ENCODE assay signal across 15 cellular contexts in the genomic region with DNA sequence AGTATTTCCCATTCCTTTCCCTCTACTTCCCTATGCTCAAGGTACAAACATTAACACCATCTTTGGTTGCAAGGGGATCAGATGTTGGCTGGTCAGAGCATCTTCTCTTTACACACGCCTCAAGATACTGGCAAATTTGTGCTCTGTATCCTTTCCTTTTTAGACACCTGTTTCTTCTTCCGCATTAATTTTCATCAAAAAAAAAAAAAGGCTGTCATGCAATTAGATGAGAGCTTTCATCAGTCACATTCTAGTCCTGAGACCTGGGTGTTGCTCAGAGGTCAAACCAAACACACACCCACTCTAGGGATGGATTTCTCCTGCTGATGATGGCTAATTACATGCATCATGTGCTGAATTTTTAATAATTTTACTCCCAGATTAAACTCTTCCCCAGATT. TPM values are rescaled to one million over a fixed set of nuclear protein-coding genes. Genes with fewer than 3 reads are reported as not detected.
DNase-seq lines count a peak whose midpoint lies in the region; ATAC-seq, FAIRE-seq and TF ChIP-seq lines count a peak whose summit lies in the region.
"Had no signal": no experiment of that assay in that cellular context is flagged by ENCODE, and none has a peak within 500 bp of the region (broad histone marks: within the 10 kb centered on the region; RNA-seq: fewer than 3 reads in every experiment).

No MANE protein-coding gene starts in this region.

- H4K20me1 ChIP-seq in Loucy (ENCODE audit: insufficient read depth, low read length, poor library complexity, severe bottlenecking) = peaks cover 16% of the 10 kb centered on the region
- no peaks in the 10 kb centered on the region for H4K20me1 ChIP-seq in GM12878 (ENCODE audit: control insufficient read depth, insufficient read depth)

- no peaks in the 10 kb centered on the region for H3K36me3 ChIP-seq in Loucy (ENCODE audit: insufficient read depth, low read length)
- H3K36me3 ChIP-seq in GM12878 (ENCODE audit: control insufficient read depth in 2 of 2, insufficient read depth in 2 of 2, low read length in 1 of 2) = no peaks in the 10 kb centered on the region
- H3K36me3 ChIP-seq in ovary = no peaks in the 10 kb centered on the region
- H3K36me3 ChIP-seq: right atrium auricular region, thoracic aorta had no signal

- 89% methylated on average over 2 of the region's 2 CpGs for WGBS in GM12878 (ENCODE audit: insufficient coverage, insufficient replicate concordance, low lambda C conversion rate, missing lambda C conversion rate)
- WGBS in ovary, 3 donors = 97 to 99% (median 98%) methylated on average over 2 of the region's 2 CpGs

- H3K9me3 ChIP-seq in Loucy (ENCODE audit: insufficient read depth, low read depth, low read length) (no peaks in the 10 kb centered on the region), GM12878 (replicated peaks; ENCODE audit: control insufficient read depth, insufficient read depth, low read length) (no peaks in the 10 kb centered on the region), ovary (no peaks in the 10 kb centered on the region)
- H3K9me3 ChIP-seq: right atrium auricular region, thoracic aorta had no signal

- H2AFZ ChIP-seq in Loucy (ENCODE audit: low read length) (no peak overlapping the region), GM12878 (ENCODE audit: control insufficient read depth, low read depth, low read length) (no peak overlapping the region)

- no peaks in the 10 kb centered on the region for H3K27me3 Mint-ChIP-seq in T-helper 1 cell treated with Interleukin-12 subunit alpha and Interleukin-12 subunit beta and Interleukin-4 antibody, amounts not matched to agents 30 μg/mL and 1 μg/mL, for 36 hours (ENCODE audit: low read depth)
- H3K27me3 Mint-ChIP-seq in progenitor cell of endocrine pancreas = peaks cover 5% of the 10 kb centered on the region

- SMC1A ChIA-PET in GM12878 (lab: Charles Lee; ENCODE audit: uncharacterized antibody, unreplicated experiment) = interaction anchor here (0.6 to 1.9 kb wide), 4 partner anchors 9 to 118 kb away, joined by 3 to 17 read pairs (median 5); no protein-coding TSS in a partner anchor

- TF ChIP-seq CTCF in Loucy (conservative IDR thresholded peaks at IDR 0.05; ENCODE audit: low read length) = no peak
- TF ChIP-seq CTCF in GM12878 (IDR thresholded peaks at IDR 0.05 in 2 of 3, conservative IDR thresholded peaks at IDR 0.05 in 1 of 3; ENCODE audit: control insufficient read depth in 2 of 3, extremely low read depth in 1 of 3, insufficient read depth in 1 of 3, low read depth in 3 of 3, low read length in 3 of 3) = no peak
- no peak for TF ChIP-seq CTCF in progenitor cell of endocrine pancreas (IDR thresholded peaks at IDR 0.05; ENCODE audit: unreplicated experiment)
- no peak for TF ChIP-seq CTCF in ovary (IDR thresholded peaks at IDR 0.05)

- intact Hi-C loops in GM12878 (cut with micrococcal nuclease; ENCODE audit: unreplicated experiment) (loop anchor here (5.0 kb wide), 1 partner anchor 208 kb away; the partner anchor contains the start of gene TBC1D1), ovary (cut with DNase I) (loop anchor here in 1 of 4 donors (10.0 kb wide), 1 partner anchor 981 kb away; the partner anchor contains the start of gene KLF3)

- in situ Hi-C loops in GM12878 (cut with MboI) (no loop called here), ACHN (cut with HindIII; ENCODE audit: low pct_ligation_motif_present, low pct_unique_long_range_greater_than_20kb, low sequenced_read_pairs) (no loop called here)

- TF ChIP-seq EP300 in GM12878 (IDR thresholded peaks at IDR 0.05; ENCODE audit: borderline replicate concordance in 1 of 2, control insufficient read depth in 1 of 2, low read depth in 2 of 2, low read length in 2 of 2) = no peak
- TF ChIP-seq EP300 in ovary (IDR thresholded peaks at IDR 0.05) = no peak

- DNase-seq in T-helper 1 cell (no peak), GM12878 (ENCODE audit: low read depth, low spot score) (no peak), progenitor cell of endocrine pancreas (ENCODE audit: low spot score, unreplicated experiment) (no peak), ovary (no peak), NCI-H1092 (lab: John Stamatoyannopoulos, UW) (no peak), ACHN (no peak)
- DNase-seq: foreskin keratinocyte, NCI-H1417 treated with DMSO at 0.1 percent for 48 hours, NCI-H510A had no signal

- H3F3A ChIP-seq in Loucy (ENCODE audit: low read depth) = peaks cover 4% of the 10 kb centered on the region; the same call in 1 of the 2 replicates

- no peaks in the 10 kb centered on the region for H3K9me2 ChIP-seq in Loucy (replicated peaks; ENCODE audit: low read depth, low read length)

- TF ChIP-seq POLR2A in GM12878 (IDR thresholded peaks at IDR 0.05; ENCODE audit: low read depth, low read length) (no peak), ovary (IDR thresholded peaks at IDR 0.05) (no peak)

- no peak overlapping the region for H3K9ac ChIP-seq in Loucy (ENCODE audit: low read depth, low read length, poor library complexity, severe bottlenecking)
- no peak overlapping the region for H3K9ac ChIP-seq in GM12878 (ENCODE audit: control insufficient read depth, insufficient read depth, low read length)

- CTCF ChIA-PET in GM12878 (lab: Yijun Ruan, JAX) = interaction anchor here (1.4 kb wide), 1 partner anchor 32 kb away, joined by 3 read pairs; no protein-coding TSS in a partner anchor

- H3K27ac Mint-ChIP-seq in T-helper 1 cell treated with Interleukin-12 subunit alpha and Interleukin-12 subunit beta and Interleukin-4 antibody, amounts not matched to agents 30 μg/mL and 1 μg/mL, for 36 hours = peak overlapping the region; percentile 95
- no peak overlapping the region for H3K27ac Mint-ChIP-seq in progenitor cell of endocrine pancreas

- H3K27ac ChIP-seq in GM12878 (ENCODE audit: control insufficient read depth, insufficient read depth) (no peak overlapping the region), ovary (no peak overlapping the region)
- H3K27ac ChIP-seq: foreskin keratinocyte had no signal

- peak overlapping the region; percentile 82 for H3K4me2 ChIP-seq in Loucy (ENCODE audit: low read depth, low read length, poor library complexity, severe bottlenecking)
- H3K4me2 ChIP-seq in GM12878 (ENCODE audit: control insufficient read depth, insufficient read depth) = 0 out of 2 replicates have a peak overlapping the region, but pooled peaks have one; percentile 98

- H3K4me1 Mint-ChIP-seq in T-helper 1 cell treated with Interleukin-12 subunit alpha and Interleukin-12 subunit beta and Interleukin-4 antibody, amounts not matched to agents 30 μg/mL and 1 μg/mL, for 36 hours (ENCODE audit: low read depth) = peaks cover 32% of the 10 kb centered on the region
- peaks cover 21% of the 10 kb centered on the region for H3K4me1 Mint-ChIP-seq in progenitor cell of endocrine pancreas (ENCODE audit: low read depth)

- H3K4me3 ChIP-seq in Loucy (ENCODE audit: low read length, poor library complexity, severe bottlenecking) = peak overlapping the region; percentile 20
- H3K4me3 ChIP-seq in GM12878 = no peak overlapping the region
- H3K4me3 ChIP-seq in ovary = no peak overlapping the region

- H3K9me3 Mint-ChIP-seq in T-helper 1 cell treated with Interleukin-12 subunit alpha and Interleukin-12 subunit beta and Interleukin-4 antibody, amounts not matched to agents 30 μg/mL and 1 μg/mL, for 36 hours = no peaks in the 10 kb centered on the region
- no peaks in the 10 kb centered on the region for H3K9me3 Mint-ChIP-seq in progenitor cell of endocrine pancreas (ENCODE audit: low read depth)

- H3K4me1 ChIP-seq in Loucy (ENCODE audit: insufficient read depth, low read length, poor library complexity, severe bottlenecking) (peaks cover 37% of the 10 kb centered on the region), GM12878 (ENCODE audit: control insufficient read depth, insufficient read depth, low read length) (peaks cover 11% of the 10 kb centered on the region), ovary (ENCODE audit: insufficient read depth) (peaks cover 3% of the 10 kb centered on the region)
- H3K4me1 ChIP-seq: foreskin keratinocyte had no signal

- RAD21 ChIA-PET in GM12878 (lab: Charles Lee; ENCODE audit: unreplicated experiment) = interaction anchor here (1.3 kb wide), 2 partner anchors 81 to 213 kb away, joined by 3 read pairs; no protein-coding TSS in a partner anchor

- no peak for ATAC-seq in GM12878
- ATAC-seq: foreskin keratinocyte had no signal

- no peak for TF ChIP-seq RAD21 in GM12878 (IDR thresholded peaks at IDR 0.05; ENCODE audit: insufficient read depth, low read depth, low read length)

- no peak for FAIRE-seq in GM12878 (lab: Jason Lieb, UNC)
- FAIRE-seq: A204.1, RCC 7860 had no signal

- H3K4me3 Mint-ChIP-seq in T-helper 1 cell treated with Interleukin-12 subunit alpha and Interleukin-12 subunit beta and Interleukin-4 antibody, amounts not matched to agents 30 μg/mL and 1 μg/mL, for 36 hours = peak overlapping the region; percentile 90
- H3K4me3 Mint-ChIP-seq in progenitor cell of endocrine pancreas (ENCODE audit: low read depth) = peak overlapping the region; percentile 81

- H3K27me3 ChIP-seq in Loucy (ENCODE audit: insufficient read depth, low read length, poor library complexity, severe bottlenecking) (no peaks in the 10 kb centered on the region), GM12878 (replicated peaks in 1 of 2; ENCODE audit: control insufficient read depth in 2 of 2, insufficient read depth in 2 of 2, low read length in 1 of 2) (no peaks in the 10 kb centered on the region), ovary (no peaks in the 10 kb centered on the region)
- H3K27me3 ChIP-seq: foreskin keratinocyte, right atrium auricular region had no signal

- POLR2A ChIA-PET in GM12878 (lab: Charles Lee) = interaction anchor here (1.5 kb wide), 1 partner anchor 9 kb away, joined by 8 read pairs; no protein-coding TSS in a partner anchor

- BruUV-seq in GM12878 (replicated peaks; lab: Mats Ljungman, UMichigan) = no TSS peak

- peaks cover 35% of the 10 kb centered on the region for H3K79me2 ChIP-seq in Loucy (ENCODE audit: insufficient read depth, low read length)
- H3K79me2 ChIP-seq in GM12878 (ENCODE audit: control insufficient read depth, insufficient read depth, low read length) = peaks cover 35% of the 10 kb centered on the region

- peaks cover 21% of the 10 kb centered on the region for H3K36me3 Mint-ChIP-seq in T-helper 1 cell treated with Interleukin-12 subunit alpha and Interleukin-12 subunit beta and Interleukin-4 antibody, amounts not matched to agents 30 μg/mL and 1 μg/mL, for 36 hours (ENCODE audit: low read depth)
- H3K36me3 Mint-ChIP-seq in progenitor cell of endocrine pancreas (ENCODE audit: insufficient read depth) = peaks cover 6% of the 10 kb centered on the region

RNA-seq across cellular contexts. Expression of gene RELL1, which starts 2.0 kb away (rescaled TPM):
- 5.7 and 7.3 TPM in 2 replicates for total RNA-seq in GM12878 (2013; cell fraction: nucleolus; rRNA removed)
- total RNA-seq in GM12878 (2014; rRNA removed) (10.9 and 11.0 TPM in 2 replicates), GM12878 (2014; rRNA removed; fragmentation: Illumina TruSeq; extraction: Trizol) (8.1 and 9.3 TPM in 2 replicates), GM12878 (2021) (6.0 and 6.9 TPM in 2 replicates), progenitor cell of endocrine pancreas (30.4 and 33.6 TPM in 2 replicates), ovary (10 to 100 TPM; 21.3 to 31.4 (median 24.4) TPM)
- 0.88 TPM for polyA plus RNA-seq in GM12878 (2011; ENCODE audit: low read depth)
- polyA plus RNA-seq in GM12878 (2011; rRNA removed) (3.4 TPM in 2 replicates), GM12878 (2014; fragmentation: Illumina TruSeq; extraction: Trizol) (1.5 and 1.6 TPM in 2 replicates), GM12878 (2014; fragmentation: Nextera tagmentation; extraction: Ambion mirVana) (under 1 TPM; 0.20 to 0.26 TPM), GM12878 (2014; rRNA removed) (4.1 and 5.3 TPM in 2 replicates), GM12878 (2016; fragmentation: Nextera tagmentation; extraction: Ambion mirVana) (1 to 10 TPM; 3.8 to 4.4 TPM), ovary (1 to 10 TPM; 4.1 to 7.4 TPM)
- polyA plus RNA-seq in GM12878 (2011; cell fraction: cytosol; rRNA removed) = 3.2 and 3.4 TPM in 2 replicates
- polyA plus RNA-seq in GM12878 (2011; cell fraction: nucleus; rRNA removed) = 4.1 and 5.4 TPM in 2 replicates
- 1.9 and 2.4 TPM in 2 replicates for polyA plus RNA-seq in GM12878 (2012)
- 8.9 and 9.4 TPM in 2 replicates for polyA minus RNA-seq in GM12878 (2011; rRNA and poly(A)+ RNA removed)
- polyA minus RNA-seq in GM12878 (2011; cell fraction: cytosol; rRNA and poly(A)+ RNA removed) = 4.9 and 5.4 TPM in 2 replicates
- 3.9 and 8.9 TPM in 2 replicates for polyA minus RNA-seq in GM12878 (2011; cell fraction: nucleus; rRNA and poly(A)+ RNA removed)
